ENCODE assay signal across 8 cellular contexts in genomic region chr9:131709741-131710499, GRCh38. TPM values are rescaled to one million over a fixed set of nuclear protein-coding genes. Genes with fewer than 3 reads are reported as not detected.
DNase-seq lines count a peak whose midpoint lies in the region; ATAC-seq and TF ChIP-seq lines count a peak whose summit lies in the region.

No MANE protein-coding gene starts in this region.

- peak; percentile 19 for TF ChIP-seq CTCF in AG09309 (IDR thresholded peaks at IDR 0.05; ENCODE audit: control insufficient read depth, insufficient read depth, low read depth, low read length, missing control alignments)
- TF ChIP-seq CTCF in IMR-90 (conservative IDR thresholded peaks at IDR 0.05; ENCODE audit: low read depth, low read length), result no peak
- no peak for TF ChIP-seq CTCF in brain microvascular endothelial cell (IDR thresholded peaks at IDR 0.05; ENCODE audit: low read depth, low read length, missing control alignments)
- no peak for TF ChIP-seq CTCF in nephron progenitor cell (IDR thresholded peaks at IDR 0.05)
- no peak for TF ChIP-seq CTCF in sigmoid colon (IDR thresholded peaks at IDR 0.05)

- ATAC-seq in GM19043 (IDR thresholded peaks at IDR 0.05; ENCODE audit: low read depth, unreplicated experiment), result peak; percentile 63
- ATAC-seq in IMR-90 (ENCODE audit: low read depth), result no peak

- peaks cover 1% of the 10 kb centered on the region for H3K36me3 Mint-ChIP-seq in nephron progenitor cell (ENCODE audit: low read depth)

- peak overlapping the region; percentile 19; the same call in 1 of the 3 replicates for H2BK15ac ChIP-seq in IMR-90 (ENCODE audit: low read depth, low read length)

- H3K23ac ChIP-seq in IMR-90 (ENCODE audit: low read depth, low read length), result peak overlapping the region; percentile 6; the same call in 1 of the 2 replicates

- H4K91ac ChIP-seq in IMR-90 (ENCODE audit: insufficient read depth, low read depth, low read length), result no peak overlapping the region; the same call in 1 of the 2 replicates

- H2BK20ac ChIP-seq in IMR-90 (ENCODE audit: low read depth, low read length), result no peak overlapping the region

- 78% methylated on average over 2 of the region's 11 CpGs; no CpG with 5 or more reads in 1 of the 2 experiments for WGBS in IMR-90 (ENCODE audit: extremely low coverage in 2 of 2, insufficient read length in 1 of 2), 2 experiments
- WGBS in sigmoid colon, 2 donors, result 62 to 76% methylated on average over 11 of the region's 11 CpGs

- no peaks in the 10 kb centered on the region for H3K36me3 ChIP-seq in IMR-90 (ENCODE audit: control insufficient read depth, insufficient read depth, low read length)
- no peaks in the 10 kb centered on the region for H3K36me3 ChIP-seq in brain microvascular endothelial cell (replicated peaks)
- H3K36me3 ChIP-seq in sigmoid colon, result no peaks in the 10 kb centered on the region

- H4K20me1 ChIP-seq in IMR-90 (ENCODE audit: insufficient read depth, low read length), result peaks cover 36% of the 10 kb centered on the region

- no peak overlapping the region for H3K4me3 Mint-ChIP-seq in nephron progenitor cell

- H3K9ac ChIP-seq in IMR-90 (ENCODE audit: low read depth, low read length), result no peak overlapping the region

- H3K9me3 ChIP-seq in IMR-90 (ENCODE audit: control insufficient read depth, insufficient read depth, low read length) (no peaks in the 10 kb centered on the region), sigmoid colon (no peaks in the 10 kb centered on the region)

- peaks cover 44 to 87% of the 10 kb centered on the region in 2 experiments for H3K79me1 ChIP-seq in IMR-90 (ENCODE audit: low read depth in 1 of 2, low read length in 2 of 2)

- no peak overlapping the region for H2AFZ ChIP-seq in IMR-90 (replicated peaks; ENCODE audit: low read length, poor library complexity)

- peaks cover 57% of the 10 kb centered on the region for H3K4me1 Mint-ChIP-seq in nephron progenitor cell

- dilution Hi-C loops in IMR-90 (cut with HindIII; ENCODE audit: low sequenced_read_pairs, unreplicated experiment), result no loop called here

- POLR2A ChIA-PET in IMR-90 (lab: Charles Lee; ENCODE audit: unreplicated experiment), result no interaction called here

- no peaks in the 10 kb centered on the region for H3K27me3 ChIP-seq in IMR-90 (ENCODE audit: control insufficient read depth, insufficient read depth, low read length)
- no peaks in the 10 kb centered on the region for H3K27me3 ChIP-seq in brain microvascular endothelial cell (replicated peaks)
- H3K27me3 ChIP-seq in sigmoid colon, result no peaks in the 10 kb centered on the region

- no peak overlapping the region for H3K27ac ChIP-seq in IMR-90 (ENCODE audit: insufficient read depth, low read length)
- no peak overlapping the region for H3K27ac ChIP-seq in brain microvascular endothelial cell
- peak overlapping the region in 2 of 4 donors; percentile 61 to 62 for H3K27ac ChIP-seq in sigmoid colon

- no peak overlapping the region for H2BK5ac ChIP-seq in IMR-90 (ENCODE audit: low read depth, low read length, poor library complexity, severe bottlenecking)

- H3K27ac Mint-ChIP-seq in nephron progenitor cell, result peak overlapping the region; percentile 85

- H3K4ac ChIP-seq in IMR-90 (ENCODE audit: low read depth, low read length), result 0 out of 2 replicates have a peak overlapping the region, but pooled peaks have one; percentile 6

- H3K9me1 ChIP-seq in IMR-90 (ENCODE audit: insufficient read depth, low read length), result peaks cover 31% of the 10 kb centered on the region

- H3K14ac ChIP-seq in IMR-90 (replicated peaks; ENCODE audit: low read depth, low read length), result peak overlapping the region; percentile 36; the same call in 1 of the 2 replicates

- intact Hi-C loops in IMR-90 (cut with micrococcal nuclease), result no loop called here
- intact Hi-C loops in sigmoid colon (cut with DNase I), result no loop called here

- no peaks in the 10 kb centered on the region for H3K27me3 Mint-ChIP-seq in nephron progenitor cell (ENCODE audit: low read depth, poor library complexity)

- no peak overlapping the region for H2AK9ac ChIP-seq in IMR-90 (replicated peaks; ENCODE audit: low read depth, low read length, poor library complexity)

- H3K9me3 Mint-ChIP-seq in nephron progenitor cell, result no peaks in the 10 kb centered on the region

- peak overlapping the region; percentile 12; the same call in 1 of the 2 replicates for H2BK120ac ChIP-seq in IMR-90 (ENCODE audit: low read depth, low read length)

- no peak overlapping the region for H2AK5ac ChIP-seq in IMR-90 (ENCODE audit: low read depth, low read length)

- H3K4me3 ChIP-seq in AG09309 (ENCODE audit: control insufficient read depth, low read depth, low read length), result no peak overlapping the region
- no peak overlapping the region for H3K4me3 ChIP-seq in IMR-90 (ENCODE audit: insufficient read depth, low read depth, low read length)
- H3K4me3 ChIP-seq in brain microvascular endothelial cell (ENCODE audit: low read depth, low read length), result no peak overlapping the region
- H3K4me3 ChIP-seq in sigmoid colon, result no peak overlapping the region

- CTCF ChIA-PET in IMR-90 (lab: Yijun Ruan, JAX), result interaction anchor here (1.0 kb wide), 1 partner anchor 47 kb away, joined by 3 read pairs; no protein-coding TSS in a partner anchor

- H3K56ac ChIP-seq in IMR-90 (ENCODE audit: extremely low read depth, insufficient read depth, low read length), result no peak overlapping the region

- peaks cover 16% of the 10 kb centered on the region for H3K4me1 ChIP-seq in IMR-90 (ENCODE audit: control insufficient read depth, insufficient read depth, low read length)
- peaks cover 0 to 61% (median 47%) of the 10 kb centered on the region in 4 donors for H3K4me1 ChIP-seq in sigmoid colon

- peak overlapping the region; percentile 8; the same call in 1 of the 2 replicates for H3K4me2 ChIP-seq in IMR-90 (ENCODE audit: low read depth, low read length)

- no peak for TF ChIP-seq POLR2A in IMR-90 (IDR thresholded peaks at IDR 0.05; ENCODE audit: low read depth, low read length)
- no peak for TF ChIP-seq POLR2A in sigmoid colon (IDR thresholded peaks at IDR 0.05)

- in situ Hi-C loops in IMR-90 (cut with MboI; ENCODE audit: low sequenced_read_pairs) (no loop called here), brain microvascular endothelial cell (cut with HindIII; ENCODE audit: low pct_ligation_motif_present, low sequenced_read_pairs) (no loop called here)

- TF ChIP-seq EP300 in sigmoid colon (IDR thresholded peaks at IDR 0.05), result no peak

- H4K8ac ChIP-seq in IMR-90 (ENCODE audit: low read depth in 2 of 2, low read length in 2 of 2), result no peak overlapping the region

- H4K5ac ChIP-seq in IMR-90 (ENCODE audit: low read depth, low read length), result no peak overlapping the region

- DNase-seq in AG09309 (ENCODE audit: low read depth) (peak; percentile 27), IMR-90 (peak; percentile 38), brain microvascular endothelial cell (peak; percentile 18), nephron progenitor cell (peak; percentile 9), sigmoid colon (no peak), iPS-NIHi7 (ENCODE audit: extremely low spot score) (no peak), Kasumi-1 (lab: John Stamatoyannopoulos, UW) (no peak)

- 0 out of 2 replicates have a peak overlapping the region, but pooled peaks have one; percentile 9 for H3K18ac ChIP-seq in IMR-90 (ENCODE audit: low read depth, low read length)

- BruUV-seq in IMR-90 (replicated peaks; lab: Mats Ljungman, UMichigan), result no TSS peak

- no peak for TF ChIP-seq RAD21 in IMR-90 (IDR thresholded peaks at IDR 0.05; ENCODE audit: low read length)

TF ChIP-seq in IMR-90, 13 proteins besides CTCF, POLR2A, EP300 and RAD21:
- no peak for TF ChIP-seq MXI1 (IDR thresholded peaks at IDR 0.05; ENCODE audit: borderline replicate concordance, low read depth, low read length)
- no peak for TF ChIP-seq NFE2L2 (IDR thresholded peaks at IDR 0.05; ENCODE audit: low read depth, low read length)
- TF ChIP-seq SMC3 (IDR thresholded peaks at IDR 0.05; ENCODE audit: low read depth, low read length), result no peak
- no peak for TF ChIP-seq MAZ (IDR thresholded peaks at IDR 0.05; ENCODE audit: borderline replicate concordance, low read depth, low read length)
- no peak for TF ChIP-seq FOS (IDR thresholded peaks at IDR 0.05; ENCODE audit: low read depth, low read length)
- TF ChIP-seq CHD1 (IDR thresholded peaks at IDR 0.05; ENCODE audit: low read depth, low read length), result no peak
- TF ChIP-seq BHLHE40 (IDR thresholded peaks at IDR 0.05; ENCODE audit: low read depth, low read length), result no peak

RNA-seq across cellular contexts. Expression of gene RAPGEF1, which starts 30.0 kb away (rescaled TPM):
- total RNA-seq in IMR-90 (2012; rRNA removed) (13.1 and 13.3 TPM in 2 replicates), sigmoid colon (10 to 100 TPM; 41.7 to 58.2 (median 49.0) TPM)
- polyA plus RNA-seq in IMR-90 (2012; rRNA removed) (22.3 and 23.0 TPM in 2 replicates), sigmoid colon (10 to 100 TPM; 14.4 to 45.3 (median 20.3) TPM)
- polyA plus RNA-seq in IMR-90 (2012; cell fraction: cytosol; rRNA removed), result 14.6 and 21.5 TPM in 2 replicates
- polyA plus RNA-seq in IMR-90 (2012; cell fraction: nucleus; rRNA removed; ENCODE audit: low replicate concordance), result 30.5 and 31.7 TPM in 2 replicates

Comparison
In these comparisons a context has a peak if more than half of its experiments do, and no peak if none do; other contexts are left out.
1. DNase-seq: peak in AG09309 (single experiment), IMR-90 (single experiment), brain microvascular endothelial cell (single experiment) and nephron progenitor cell (single experiment); none in sigmoid colon (single experiment), iPS-NIHi7 (single experiment) and Kasumi-1 (0 of 2).